Comparison of ENCODE assay signal across 9 cellular contexts in the genomic region with DNA sequence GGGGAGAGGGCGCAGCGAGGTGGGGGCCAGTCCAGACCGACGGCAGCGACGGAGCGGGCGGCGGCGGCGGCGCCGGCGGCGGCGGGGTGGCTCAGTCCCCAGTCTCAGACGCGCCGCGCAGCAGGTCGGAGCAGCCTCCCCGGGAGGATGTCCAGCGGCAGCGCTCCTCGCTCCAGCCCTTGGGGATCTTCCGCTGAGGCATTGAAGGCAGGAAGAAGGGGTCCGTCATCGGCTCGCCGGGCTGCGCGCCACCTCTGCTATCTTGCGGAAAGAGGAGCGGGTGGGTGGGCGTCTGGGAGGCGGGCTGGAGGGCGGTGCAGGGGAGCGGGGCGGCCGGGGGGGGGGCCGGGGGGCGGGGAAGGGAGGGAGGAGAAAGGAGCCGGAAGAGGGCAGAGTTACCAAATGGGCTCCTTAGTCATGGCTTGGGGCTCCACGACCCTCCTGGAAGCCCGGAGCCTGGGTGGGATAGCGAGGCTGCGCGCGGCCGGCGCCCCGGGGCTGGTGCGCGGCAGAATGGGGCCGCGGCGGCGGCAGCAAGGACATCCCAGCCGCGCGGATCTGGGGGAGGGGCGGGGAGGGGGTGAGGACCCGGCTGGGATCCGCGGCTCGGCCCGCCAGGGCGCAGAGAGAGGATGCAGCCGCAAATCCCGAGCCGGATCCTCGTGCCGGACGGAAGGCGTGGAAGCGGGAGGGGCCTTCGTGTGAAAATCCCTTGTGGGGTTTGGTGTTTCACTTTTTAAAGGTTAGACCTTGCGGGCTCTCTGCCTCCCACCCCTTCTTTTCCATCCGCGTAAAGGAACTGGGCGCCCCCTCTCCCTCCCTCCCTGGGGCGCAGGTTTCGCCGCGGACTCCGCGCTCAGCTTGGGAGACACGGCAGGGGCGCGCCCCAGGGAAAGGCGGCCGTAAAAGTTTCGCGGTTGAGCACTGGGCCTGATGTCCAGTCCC. TPM values are rescaled to one million over a fixed set of nuclear protein-coding genes. Genes with fewer than 3 reads are reported as not detected.
DNase-seq lines count a peak whose midpoint lies in the region; ATAC-seq, FAIRE-seq and TF ChIP-seq lines count a peak whose summit lies in the region.
"Had no signal": no experiment of that assay in that cellular context is flagged by ENCODE, and none has a peak within 500 bp of the region (broad histone marks: within the 10 kb centered on the region; RNA-seq: fewer than 3 reads in every experiment).

A gene with protein sequence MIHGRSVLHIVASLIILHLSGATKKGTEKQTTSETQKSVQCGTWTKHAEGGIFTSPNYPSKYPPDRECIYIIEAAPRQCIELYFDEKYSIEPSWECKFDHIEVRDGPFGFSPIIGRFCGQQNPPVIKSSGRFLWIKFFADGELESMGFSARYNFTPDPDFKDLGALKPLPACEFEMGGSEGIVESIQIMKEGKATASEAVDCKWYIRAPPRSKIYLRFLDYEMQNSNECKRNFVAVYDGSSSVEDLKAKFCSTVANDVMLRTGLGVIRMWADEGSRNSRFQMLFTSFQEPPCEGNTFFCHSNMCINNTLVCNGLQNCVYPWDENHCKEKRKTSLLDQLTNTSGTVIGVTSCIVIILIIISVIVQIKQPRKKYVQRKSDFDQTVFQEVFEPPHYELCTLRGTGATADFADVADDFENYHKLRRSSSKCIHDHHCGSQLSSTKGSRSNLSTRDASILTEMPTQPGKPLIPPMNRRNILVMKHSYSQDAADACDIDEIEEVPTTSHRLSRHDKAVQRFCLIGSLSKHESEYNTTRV (minus strand): TSS at position 267 of the 945 bp plus-strand sequence. CDS start 696 bp downstream, outside the sequence.

- H3K4me2 ChIP-seq in A549: peak within 1 kb of the TSS; percentile 71

- TF ChIP-seq POLR2A in A549 (IDR thresholded peaks at IDR 0.05; ENCODE audit: low read length): no peak

- no peaks in the 10 kb centered on the region for H3K4me1 ChIP-seq in A549

- H3K9me3 ChIP-seq in A549: no peaks in the 10 kb centered on the region

- H3K4me3 Mint-ChIP-seq in activated naive CD8-positive, alpha-beta T cell treated with anti-CD3 and anti-CD28 coated beads, Interleukin-2, amount 10 ng/mL, durations not matched to agents 7 days and 5 days: peak within 1 kb of the TSS; percentile 39
- H3K4me3 Mint-ChIP-seq in activated T-helper 1 cell treated with anti-CD3 and anti-CD28 coated beads, Interleukin-12 subunit alpha, Interleukin-12 subunit beta, Interleukin-2, Interleukin-4 antibody, amounts not matched to agents 30 ng/mL and 10 ng/mL and 1 ng/mL, durations not matched to agents 14 hours and 24 hours and 36 hours: no peak within 1 kb of the TSS

- CTCF ChIA-PET in A549 (lab: Yijun Ruan, JAX): no interaction called here

- no peak for TF ChIP-seq CTCF in A549 (IDR thresholded peaks at IDR 0.05)

- peaks cover 37% of the 10 kb centered on the region for H3K27me3 Mint-ChIP-seq in activated naive CD8-positive, alpha-beta T cell treated with anti-CD3 and anti-CD28 coated beads, Interleukin-2, amount 10 ng/mL, durations not matched to agents 7 days and 5 days
- H3K27me3 Mint-ChIP-seq in activated T-helper 1 cell treated with anti-CD3 and anti-CD28 coated beads, Interleukin-12 subunit alpha, Interleukin-12 subunit beta, Interleukin-2, Interleukin-4 antibody, amounts not matched to agents 30 ng/mL and 10 ng/mL and 1 ng/mL, durations not matched to agents 14 hours and 24 hours and 36 hours (ENCODE audit: insufficient read depth): peaks cover 20% of the 10 kb centered on the region

- FAIRE-seq in A549 (lab: Jason Lieb, UNC): no peak
- FAIRE-seq: GM12878 had no signal

- DNase-seq in A549 (ENCODE audit: low read depth in 1 of 2, low spot score in 1 of 2): no peak
- DNase-seq in activated naive CD8-positive, alpha-beta T cell treated with anti-CD3 and anti-CD28 coated beads, Interleukin-2, amount 10 ng/mL, durations not matched to agents 7 days and 5 days: peak; percentile 26
- peak; percentile 69 for DNase-seq in left kidney (ENCODE audit: low read depth, low spot score)
- DNase-seq in 8988T: no peak
- DNase-seq in activated T-helper 1 cell treated with anti-CD3 and anti-CD28 coated beads, Interleukin-12 subunit alpha, Interleukin-12 subunit beta, Interleukin-2, Interleukin-4 antibody, amounts not matched to agents 30 ng/mL and 10 ng/mL and 1 ng/mL, durations not matched to agents 14 hours and 24 hours and 36 hours (ENCODE audit: low spot score): no peak
- DNase-seq in activated effector memory CD4-positive, alpha-beta T cell treated with anti-CD3 and anti-CD28 coated beads, Interleukin-2, amount 50 U/mL, for 16 hours: no peak

- peak within 1 kb of the TSS; percentile 34 for H3K4me3 ChIP-seq in A549
- H3K4me3 ChIP-seq: GM12878 had no signal

- POLR2A ChIA-PET in A549 (lab: Yijun Ruan, JAX): no interaction called here
- POLR2A ChIA-PET in activated naive CD8-positive, alpha-beta T cell treated with anti-CD3 and anti-CD28 coated beads, Interleukin-2, amount 10 ng/mL, durations not matched to agents 7 days and 5 days (lab: Charles Lee): no interaction called here

- 56% methylated on average over 29 of the region's 94 CpGs for WGBS in A549 (ENCODE audit: missing lambda C conversion rate)

- intact Hi-C loops in activated T-helper 1 cell treated with anti-CD3 and anti-CD28 coated beads, Interleukin-12 subunit alpha, Interleukin-12 subunit beta, Interleukin-2, Interleukin-4 antibody, amounts not matched to agents 30 ng/mL and 10 ng/mL and 1 ng/mL, durations not matched to agents 14 hours and 24 hours and 36 hours (cut with micrococcal nuclease): no loop called here

- no peak for TF ChIP-seq EP300 in A549 (IDR thresholded peaks at IDR 0.05)

- no peaks in the 10 kb centered on the region for H3K36me3 Mint-ChIP-seq in activated naive CD8-positive, alpha-beta T cell treated with anti-CD3 and anti-CD28 coated beads, Interleukin-2, amount 10 ng/mL, durations not matched to agents 7 days and 5 days
- H3K36me3 Mint-ChIP-seq in activated T-helper 1 cell treated with anti-CD3 and anti-CD28 coated beads, Interleukin-12 subunit alpha, Interleukin-12 subunit beta, Interleukin-2, Interleukin-4 antibody, amounts not matched to agents 30 ng/mL and 10 ng/mL and 1 ng/mL, durations not matched to agents 14 hours and 24 hours and 36 hours (ENCODE audit: low read depth): no peaks in the 10 kb centered on the region

- H3K27ac ChIP-seq in A549: no peak within 1 kb of the TSS

- H3K27ac Mint-ChIP-seq in activated naive CD8-positive, alpha-beta T cell treated with anti-CD3 and anti-CD28 coated beads, Interleukin-2, amount 10 ng/mL, durations not matched to agents 7 days and 5 days: no peak within 1 kb of the TSS
- H3K27ac Mint-ChIP-seq in activated T-helper 1 cell treated with anti-CD3 and anti-CD28 coated beads, Interleukin-12 subunit alpha, Interleukin-12 subunit beta, Interleukin-2, Interleukin-4 antibody, amounts not matched to agents 30 ng/mL and 10 ng/mL and 1 ng/mL, durations not matched to agents 14 hours and 24 hours and 36 hours: no peak within 1 kb of the TSS

- no peak for TF ChIP-seq RAD21 in A549 (conservative IDR thresholded peaks at IDR 0.05 in 1 of 2, IDR thresholded peaks at IDR 0.05 in 1 of 2)

- H3K9me3 Mint-ChIP-seq in activated naive CD8-positive, alpha-beta T cell treated with anti-CD3 and anti-CD28 coated beads, Interleukin-2, amount 10 ng/mL, durations not matched to agents 7 days and 5 days: peaks cover 3% of the 10 kb centered on the region
- no peaks in the 10 kb centered on the region for H3K9me3 Mint-ChIP-seq in activated T-helper 1 cell treated with anti-CD3 and anti-CD28 coated beads, Interleukin-12 subunit alpha, Interleukin-12 subunit beta, Interleukin-2, Interleukin-4 antibody, amounts not matched to agents 30 ng/mL and 10 ng/mL and 1 ng/mL, durations not matched to agents 14 hours and 24 hours and 36 hours

- peaks cover 2% of the 10 kb centered on the region for H3K4me1 Mint-ChIP-seq in activated naive CD8-positive, alpha-beta T cell treated with anti-CD3 and anti-CD28 coated beads, Interleukin-2, amount 10 ng/mL, durations not matched to agents 7 days and 5 days
- no peaks in the 10 kb centered on the region for H3K4me1 Mint-ChIP-seq in activated T-helper 1 cell treated with anti-CD3 and anti-CD28 coated beads, Interleukin-12 subunit alpha, Interleukin-12 subunit beta, Interleukin-2, Interleukin-4 antibody, amounts not matched to agents 30 ng/mL and 10 ng/mL and 1 ng/mL, durations not matched to agents 14 hours and 24 hours and 36 hours (ENCODE audit: low read depth)

- peak; percentile 39 to 51; a peak in 2 of 6 replicates for ATAC-seq in A549
- ATAC-seq in GM19397 (IDR thresholded peaks at IDR 0.05; ENCODE audit: unreplicated experiment): peak; percentile 29
- no peak for ATAC-seq in activated naive CD8-positive, alpha-beta T cell treated with anti-CD3 and anti-CD28 coated beads, Interleukin-2, amount 10 ng/mL, durations not matched to agents 7 days and 5 days (ENCODE audit: low read depth)
- ATAC-seq in HG03139 (IDR thresholded peaks at IDR 0.05; ENCODE audit: unreplicated experiment): no peak
- ATAC-seq: GM12878 had no signal

TF ChIP-seq in A549, 52 proteins besides CTCF, POLR2A, EP300 and RAD21 (continues in another document):
- TF ChIP-seq HDAC2 (IDR thresholded peaks at IDR 0.05) (no peak), RNF2 (IDR thresholded peaks at IDR 0.05; ENCODE audit: borderline replicate concordance, low read depth) (no peak)

RNA-seq across cellular contexts. Expression of the gene that starts here (rescaled TPM):
- polyA plus RNA-seq in A549 (2011; rRNA removed) (0.04 TPM in 1 of 2 replicates, not detected in the other), A549 (2017; fragmentation: RNase III; extraction: RNeasy Plus Mini Kit Qiagen cat#74134 plus additional on column Dnase treatment) (not detected in 3 replicates)
- 0.01 TPM in 1 of 2 replicates, not detected in the other for polyA plus RNA-seq in A549 (2012; cell fraction: cytosol; rRNA removed)
- polyA plus RNA-seq in A549 (2012; cell fraction: nucleus; rRNA removed): not detected in 2 replicates
- 0.08 and 0.24 TPM in 2 replicates for polyA minus RNA-seq in A549 (2011; rRNA and poly(A)+ RNA removed)
- not detected for total RNA-seq in activated naive CD8-positive, alpha-beta T cell treated with anti-CD3 and anti-CD28 coated beads, Interleukin-2, amount 10 ng/mL, durations not matched to agents 7 days and 5 days
- not detected in 2 replicates for total RNA-seq in activated T-helper 1 cell treated with anti-CD3 and anti-CD28 coated beads, Interleukin-12 subunit alpha, Interleukin-12 subunit beta, Interleukin-2, Interleukin-4 antibody, amounts not matched to agents 30 ng/mL and 10 ng/mL and 1 ng/mL, durations not matched to agents 14 hours and 24 hours and 36 hours
- total RNA-seq: GM12878 had no signal

Comparison
In these comparisons a context has a peak if more than half of its experiments do, and no peak if none do; other contexts are left out.
1. Peak in ATAC-seq, H3K4me3 ChIP-seq and H3K4me2 ChIP-seq in A549; RNA of the gene not detected or under 1 TPM.
2. Peak in DNase-seq in activated naive CD8-positive, alpha-beta T cell treated with anti-CD3 and anti-CD28 coated beads, Interleukin-2, amount 10 ng/mL, durations not matched to agents 7 days and 5 days; RNA of the gene not detected or under 1 TPM.